26 cellular contexts compared by ENCODE assay signal in genomic region chr10:67549390-67549789, GRCh38.
DNase-seq lines count a peak whose midpoint lies in the region; ATAC-seq, FAIRE-seq and TF ChIP-seq lines count a peak whose summit lies in the region.
"Had no signal": no experiment of that assay in that cellular context is flagged by ENCODE, and none has a peak within 500 bp of the region (broad histone marks: within the 10 kb centered on the region; RNA-seq: fewer than 3 reads in every experiment).

No MANE protein-coding gene starts in this region.

- WGBS in right cardiac atrium = 36% methylated on average over 2 of the region's 2 CpGs

- ATAC-seq in right cardiac atrium (no peak), left ventricle myocardium superior (no peak)
- ATAC-seq: activated naive CD4-positive, alpha-beta T cell treated with anti-CD3 and anti-CD28 coated beads, Interleukin-2, amount 50 U/mL, for 72 hours; lower lobe of right lung had no signal

- peaks cover 9% of the 10 kb centered on the region for H3K9me3 Mint-ChIP-seq in mesothelial cell of epicardium
- H3K9me3 Mint-ChIP-seq: activated CD4-positive, alpha-beta T cell treated with anti-CD3 and anti-CD28 coated beads, Interleukin-2, amount 10 ng/mL, durations not matched to agents 24 days and 14 days; activated naive CD4-positive, alpha-beta T cell treated with anti-CD3 and anti-CD28 coated beads, Interleukin-2, amount 50 U/mL, for 72 hours; T-helper 1 cell treated with Interleukin-12 subunit alpha and Interleukin-12 subunit beta and Interleukin-4 antibody, amounts not matched to agents 30 μg/mL and 1 μg/mL, for 36 hours; type B pancreatic cell had no signal

- DNase-seq in right cardiac atrium (no peak), left ventricle myocardium superior (no peak), dedifferentiated amniotic fluid mesenchymal stem cell (ENCODE audit: extremely low spot score) (peak; percentile 67), mesothelial cell of epicardium (ENCODE audit: low spot score in 2 of 2, unreplicated experiment in 2 of 2) (no peak), urothelium cell line (ENCODE audit: low spot score) (peak; percentile 25), iPS-NIHi11 (ENCODE audit: low spot score) (no peak), HCEC 1CT (no peak)
- no peak for DNase-seq in activated CD4-positive, CD25-positive, alpha-beta regulatory T cell treated with anti-CD3 and anti-CD28 coated beads, Interleukin-2, amount 50 U/mL, for 72 hours
- DNase-seq: activated CD4-positive, alpha-beta T cell treated with anti-CD3 and anti-CD28 coated beads, Interleukin-2, amount 10 ng/mL, durations not matched to agents 24 days and 14 days; dermis blood vessel endothelial cell; foreskin melanocyte; hippocampal formation; lower lobe of right lung; NCI-H1092 treated with DMSO at 0.1 percent for 48 hours; NCI-H2029 treated with DMSO at 0.1 percent for 48 hours; NCI-H446 treated with DMSO at 0.1 percent for 48 hours; stomach had no signal

- no peaks in the 10 kb centered on the region for H3K36me3 Mint-ChIP-seq in mesothelial cell of epicardium
- H3K36me3 Mint-ChIP-seq: activated naive CD4-positive, alpha-beta T cell treated with anti-CD3 and anti-CD28 coated beads, Interleukin-2, amount 50 U/mL, for 72 hours; type B pancreatic cell had no signal

- H3K27ac ChIP-seq in right cardiac atrium (ENCODE audit: low read length) = no peak overlapping the region
- H3K27ac ChIP-seq: 22Rv1, breast epithelium, lower lobe of right lung, SJSA1, stomach had no signal

- H3K4me3 ChIP-seq in right cardiac atrium (ENCODE audit: low read length) = peak overlapping the region; percentile 15
- H3K4me3 ChIP-seq: breast epithelium, lower lobe of right lung, SJSA1, stomach had no signal

- H3K4me1 Mint-ChIP-seq in mesothelial cell of epicardium = peaks cover 21% of the 10 kb centered on the region
- H3K4me1 Mint-ChIP-seq: activated CD4-positive, alpha-beta T cell treated with anti-CD3 and anti-CD28 coated beads, Interleukin-2, amount 10 ng/mL, durations not matched to agents 24 days and 14 days; B cell had no signal

- no peaks in the 10 kb centered on the region for H3K27me3 Mint-ChIP-seq in mesothelial cell of epicardium (ENCODE audit: low read depth)
- H3K27me3 Mint-ChIP-seq: type B pancreatic cell had no signal

- H3K4me3 Mint-ChIP-seq in mesothelial cell of epicardium = peak overlapping the region; percentile 14
- H3K4me3 Mint-ChIP-seq: activated CD4-positive, alpha-beta T cell treated with anti-CD3 and anti-CD28 coated beads, Interleukin-2, amount 10 ng/mL, durations not matched to agents 24 days and 14 days; B cell; T-helper 1 cell treated with Interleukin-12 subunit alpha and Interleukin-12 subunit beta and Interleukin-4 antibody, amounts not matched to agents 30 μg/mL and 1 μg/mL, for 36 hours; type B pancreatic cell had no signal

- no peaks in the 10 kb centered on the region for H3K4me1 ChIP-seq in right cardiac atrium (ENCODE audit: control insufficient read depth, insufficient read depth, low read length)
- H3K4me1 ChIP-seq: breast epithelium, lower lobe of right lung, SJSA1, stomach had no signal

- no peak for TF ChIP-seq CTCF in mesothelial cell of epicardium (IDR thresholded peaks at IDR 0.05; ENCODE audit: unreplicated experiment)

- peak overlapping the region; percentile 82 for H3K27ac Mint-ChIP-seq in mesothelial cell of epicardium
- H3K27ac Mint-ChIP-seq: activated CD4-positive, alpha-beta T cell treated with anti-CD3 and anti-CD28 coated beads, Interleukin-2, amount 10 ng/mL, durations not matched to agents 24 days and 14 days; activated naive CD4-positive, alpha-beta T cell treated with anti-CD3 and anti-CD28 coated beads, Interleukin-2, amount 50 U/mL, for 72 hours; B cell; T-helper 1 cell treated with Interleukin-12 subunit alpha and Interleukin-12 subunit beta and Interleukin-4 antibody, amounts not matched to agents 30 μg/mL and 1 μg/mL, for 36 hours; type B pancreatic cell had no signal

- no peaks in the 10 kb centered on the region for H3K27me3 ChIP-seq in right cardiac atrium (ENCODE audit: control insufficient read depth, insufficient read depth)
- H3K27me3 ChIP-seq: breast epithelium, SJSA1, stomach had no signal

- intact Hi-C loops in right cardiac atrium (cut with DNase I) (no loop called here), left ventricle myocardium superior (cut with micrococcal nuclease) (no loop called here)

- no peak for FAIRE-seq in urothelium cell line (lab: Jason Lieb, UNC)
- FAIRE-seq: islet of Langerhans, RCC 7860 had no signal

- no peaks in the 10 kb centered on the region for H3K9me3 ChIP-seq in right cardiac atrium (ENCODE audit: control insufficient read depth, low read length)
- H3K9me3 ChIP-seq: lower lobe of right lung, SJSA1 had no signal

Comparison
In these comparisons a context has a peak if more than half of its experiments do, and no peak if none do; other contexts are left out.
1. DNase-seq: peak in dedifferentiated amniotic fluid mesenchymal stem cell (single experiment) and urothelium cell line (single experiment); none in right cardiac atrium (0 of 3), left ventricle myocardium superior (single experiment), mesothelial cell of epicardium (0 of 2), iPS-NIHi11 (single experiment), HCEC 1CT (single experiment) and activated CD4-positive, CD25-positive, alpha-beta regulatory T cell treated with anti-CD3 and anti-CD28 coated beads, Interleukin-2, amount 50 U/mL, for 72 hours (single experiment).